In genomic region chr12:110248096-110248447, GRCh38 we compare ENCODE assay signal across 13 cellular contexts. TPM values are rescaled to one million over a fixed set of nuclear protein-coding genes. Genes with fewer than 3 reads are reported as not detected.
DNase-seq lines count a peak whose midpoint lies in the region; ATAC-seq and TF ChIP-seq lines count a peak whose summit lies in the region.
"Had no signal": no experiment of that assay in that cellular context is flagged by ENCODE, and none has a peak within 500 bp of the region (broad histone marks: within the 10 kb centered on the region; RNA-seq: fewer than 3 reads in every experiment).

No MANE protein-coding gene starts in this region.

- DNase-seq in Peyer's patch = no peak
- peak; percentile 41 for DNase-seq in epithelial cell of proximal tubule (ENCODE audit: low read depth)
- DNase-seq in mucosa of descending colon = peak in 2 of 3 donors; percentile 47 to 48
- DNase-seq in thyroid gland = peak; percentile 65 to 81
- no peak for DNase-seq in naive thymus-derived CD4-positive, alpha-beta T cell
- DNase-seq: effector CD8-positive, alpha-beta T cell; NCI-H1105 treated with DMSO at 0.1 percent for 48 hours; NCI-H510A; occipital lobe had no signal

- H3K27me3 ChIP-seq in Peyer's patch = no peaks in the 10 kb centered on the region
- no peaks in the 10 kb centered on the region for H3K27me3 ChIP-seq in thyroid gland
- H3K27me3 ChIP-seq in naive thymus-derived CD4-positive, alpha-beta T cell (ENCODE audit: control insufficient read depth in 2 of 2, insufficient read depth in 2 of 2, low read length in 2 of 2) = no peaks in the 10 kb centered on the region
- H3K27me3 ChIP-seq: BLaER1 had no signal

- TF ChIP-seq CTCF in Peyer's patch (IDR thresholded peaks at IDR 0.05) = no peak
- TF ChIP-seq CTCF in epithelial cell of proximal tubule (conservative IDR thresholded peaks at IDR 0.05; ENCODE audit: low read depth, low read length) = no peak
- TF ChIP-seq CTCF in mucosa of descending colon (IDR thresholded peaks at IDR 0.05) = no peak
- no peak for TF ChIP-seq CTCF in thyroid gland (IDR thresholded peaks at IDR 0.05)

- H3K27me3 Mint-ChIP-seq in naive thymus-derived CD4-positive, alpha-beta T cell = peaks cover 0 to under 1% (median 0%) of the 10 kb centered on the region in 5 donors

- CTCF ChIA-PET in naive thymus-derived CD4-positive, alpha-beta T cell (lab: Charles Lee) = interaction anchor here (2.8 kb wide), 1 partner anchor 148 kb away, joined by 7 read pairs; no protein-coding TSS in a partner anchor

- ATAC-seq in mucosa of descending colon (no peak), HG03460 (IDR thresholded peaks at IDR 0.05; ENCODE audit: unreplicated experiment) (no peak), GM18909 (IDR thresholded peaks at IDR 0.05; ENCODE audit: poor library complexity, unreplicated experiment) (no peak)
- ATAC-seq in naive thymus-derived CD4-positive, alpha-beta T cell = no peak
- ATAC-seq: K562 had no signal

- no peaks in the 10 kb centered on the region for H3K36me3 Mint-ChIP-seq in naive thymus-derived CD4-positive, alpha-beta T cell

- 43 to 53% methylated on average over 4 of the region's 4 CpGs for WGBS in thyroid gland, 2 donors

- H3K4me1 Mint-ChIP-seq in naive thymus-derived CD4-positive, alpha-beta T cell = peaks cover 0 to 5% (median 0%) of the 10 kb centered on the region in 7 donors

- no peak overlapping the region for H3K27ac Mint-ChIP-seq in naive thymus-derived CD4-positive, alpha-beta T cell

- H3K4me1 ChIP-seq in Peyer's patch = peaks cover 0 to 46% (median 9%) of the 10 kb centered on the region in 4 donors
- H3K4me1 ChIP-seq in mucosa of descending colon (ENCODE audit: low read depth) = peaks cover 43% of the 10 kb centered on the region
- peaks cover 18 to 42% of the 10 kb centered on the region in 2 donors for H3K4me1 ChIP-seq in thyroid gland
- no peaks in the 10 kb centered on the region for H3K4me1 ChIP-seq in naive thymus-derived CD4-positive, alpha-beta T cell (ENCODE audit: control insufficient read depth in 2 of 2, insufficient read depth in 2 of 2, low read length in 2 of 2)

- H3K36me3 ChIP-seq in Peyer's patch (no peaks in the 10 kb centered on the region), mucosa of descending colon (ENCODE audit: low read depth) (no peaks in the 10 kb centered on the region), thyroid gland (no peaks in the 10 kb centered on the region)
- no peaks in the 10 kb centered on the region for H3K36me3 ChIP-seq in naive thymus-derived CD4-positive, alpha-beta T cell (ENCODE audit: control insufficient read depth in 2 of 3, insufficient read depth in 3 of 3, low read length in 3 of 3)
- H3K36me3 ChIP-seq: BLaER1 had no signal

- TF ChIP-seq POLR2A in Peyer's patch (IDR thresholded peaks at IDR 0.05) (no peak), thyroid gland (IDR thresholded peaks at IDR 0.05) (no peak)

- POLR2A ChIA-PET in naive thymus-derived CD4-positive, alpha-beta T cell (lab: Charles Lee) = no interaction called here

- H3K4me3 ChIP-seq in Peyer's patch = peak overlapping the region in 2 of 4 donors; percentile 16 to 41
- H3K4me3 ChIP-seq in epithelial cell of proximal tubule (ENCODE audit: low read depth, low read length) = no peak overlapping the region
- no peak overlapping the region for H3K4me3 ChIP-seq in mucosa of descending colon
- H3K4me3 ChIP-seq in thyroid gland (replicated peaks in 1 of 3) = no peak overlapping the region
- no peak overlapping the region for H3K4me3 ChIP-seq in naive thymus-derived CD4-positive, alpha-beta T cell (ENCODE audit: low read length)
- H3K4me3 ChIP-seq: BLaER1, K562 had no signal

- peak overlapping the region in 3 of 4 donors; percentile 82 to 94 (median 88) for H3K27ac ChIP-seq in Peyer's patch
- peak overlapping the region; percentile 62 to 74 (median 65) for H3K27ac ChIP-seq in thyroid gland
- H3K27ac ChIP-seq in naive thymus-derived CD4-positive, alpha-beta T cell (ENCODE audit: low read depth, low read length) = no peak overlapping the region

- H3K9me3 Mint-ChIP-seq in naive thymus-derived CD4-positive, alpha-beta T cell = no peaks in the 10 kb centered on the region

- intact Hi-C loops in mucosa of descending colon (cut with DNase I, micrococcal nuclease) = loop anchor here in 1 of 2 donors (5.0 kb wide), 1 partner anchor 34 kb away; the partner anchor contains the start of gene ATP2A2
- intact Hi-C loops in thyroid gland (cut with DNase I) = no loop called here
- intact Hi-C loops in naive thymus-derived CD4-positive, alpha-beta T cell (cut with micrococcal nuclease) = no loop called here

- no peak overlapping the region for H3K4me3 Mint-ChIP-seq in naive thymus-derived CD4-positive, alpha-beta T cell

- H3K9me3 ChIP-seq in Peyer's patch (no peaks in the 10 kb centered on the region), mucosa of descending colon (no peaks in the 10 kb centered on the region), thyroid gland (no peaks in the 10 kb centered on the region)
- no peaks in the 10 kb centered on the region for H3K9me3 ChIP-seq in naive thymus-derived CD4-positive, alpha-beta T cell (ENCODE audit: control insufficient read depth in 2 of 3, low read length in 3 of 3)
- H3K9me3 ChIP-seq: BLaER1 had no signal

RNA-seq across cellular contexts. Expression of gene ATP2A2, which starts 33.0 kb away (rescaled TPM):
- total RNA-seq in Peyer's patch = 100 to 1,000 TPM; 102 to 239 (median 208) TPM
- total RNA-seq in epithelial cell of proximal tubule = 93.5 and 129 TPM in 2 replicates
- 100 to 1,000 TPM; 242 to 287 (median 259) TPM for total RNA-seq in mucosa of descending colon
- 100 to 1,000 TPM; 126 to 220 (median 174) TPM for total RNA-seq in thyroid gland
- 100 to 1,000 TPM in 2 of 5 experiments, 10 to 100 TPM in 3; 81.4 to 160 (median 83.9) TPM for total RNA-seq in naive thymus-derived CD4-positive, alpha-beta T cell
- polyA plus RNA-seq in naive thymus-derived CD4-positive, alpha-beta T cell = 1 to 10 TPM; 2.1 to 2.5 TPM

Comparison
In these comparisons a context has a peak if more than half of its experiments do, and no peak if none do; other contexts are left out.
1. DNase-seq: peak in epithelial cell of proximal tubule (single experiment), mucosa of descending colon (2 of 3) and thyroid gland (2 of 2); none in Peyer's patch (0 of 3) and naive thymus-derived CD4-positive, alpha-beta T cell (0 of 9).